ENCODE assay signal across 8 cellular contexts in genomic region chr14:32366256-32366655, GRCh38.
DNase-seq lines count a peak whose midpoint lies in the region; TF ChIP-seq lines count a peak whose summit lies in the region.

No MANE protein-coding gene starts in this region.

- peak overlapping the region; percentile 74 for H2AFZ ChIP-seq in ACC112 (ENCODE audit: low read length, unreplicated experiment)
- peak overlapping the region; percentile 64; the same call in 1 of the 2 replicates for H2AFZ ChIP-seq in Loucy (ENCODE audit: low read length)

- no peaks in the 10 kb centered on the region for H3K9me2 ChIP-seq in Loucy (replicated peaks; ENCODE audit: low read depth, low read length)

- no peaks in the 10 kb centered on the region for H3K36me3 ChIP-seq in ACC112 (ENCODE audit: insufficient read depth, low read length)
- H3K36me3 ChIP-seq in Loucy (ENCODE audit: insufficient read depth, low read length): no peaks in the 10 kb centered on the region

- H3K4me1 ChIP-seq in ACC112 (ENCODE audit: control insufficient read depth, insufficient read depth, low read length, unreplicated experiment) (peaks cover 37% of the 10 kb centered on the region), Loucy (ENCODE audit: insufficient read depth, low read length, poor library complexity, severe bottlenecking) (peaks cover 58% of the 10 kb centered on the region)

- peak overlapping the region; percentile 81 for H3K27ac ChIP-seq in ACC112 (ENCODE audit: low read depth, low read length)
- H3K27ac ChIP-seq in cingulate gyrus (ENCODE audit: low read depth, low read length): peak overlapping the region; percentile 88

- peak overlapping the region; percentile 33 for H3K4me2 ChIP-seq in Loucy (ENCODE audit: low read depth, low read length, poor library complexity, severe bottlenecking)

- DNase-seq in left kidney (ENCODE audit: low read depth, low spot score) (peak; percentile 68), DMS114 treated with DMSO at 0.1 percent for 48 hours (lab: John Stamatoyannopoulos, UW; ENCODE audit: unreplicated experiment) (no peak), NCI-H1436 treated with DMSO at 0.1 percent for 48 hours (lab: John Stamatoyannopoulos, UW) (no peak), NCI-H524 treated with DMSO at 0.1 percent for 48 hours (lab: John Stamatoyannopoulos, UW) (no peak)
- no peak for DNase-seq in stimulated activated CD4-positive, alpha-beta T cell treated with anti-CD3 and anti-CD28 coated beads, Interleukin-4, amount 100 ng/mL, for 24 hours

- H3K27me3 ChIP-seq in ACC112 (ENCODE audit: insufficient read depth, low read length): no peaks in the 10 kb centered on the region
- no peaks in the 10 kb centered on the region for H3K27me3 ChIP-seq in Loucy (ENCODE audit: insufficient read depth, low read length, poor library complexity, severe bottlenecking)

- peak overlapping the region; percentile 23; the same call in 1 of the 2 replicates for H3K4me3 ChIP-seq in ACC112 (ENCODE audit: low read depth, low read length)
- H3K4me3 ChIP-seq in Loucy (ENCODE audit: low read length, poor library complexity, severe bottlenecking): no peak overlapping the region

- H3K79me2 ChIP-seq in ACC112 (ENCODE audit: control insufficient read depth, insufficient read depth, low read length, unreplicated experiment): no peaks in the 10 kb centered on the region
- no peaks in the 10 kb centered on the region for H3K79me2 ChIP-seq in Loucy (ENCODE audit: insufficient read depth, low read length)

- no peaks in the 10 kb centered on the region for H3K9me3 ChIP-seq in Loucy (ENCODE audit: insufficient read depth, low read depth, low read length)

- H3F3A ChIP-seq in Loucy (ENCODE audit: low read depth): peaks cover 8% of the 10 kb centered on the region; the same call in 1 of the 2 replicates

- TF ChIP-seq CTCF in Loucy (conservative IDR thresholded peaks at IDR 0.05; ENCODE audit: low read length): peak; percentile 31; the same call in 1 of the 2 replicates

- no peak overlapping the region for H3K9ac ChIP-seq in Loucy (ENCODE audit: low read depth, low read length, poor library complexity, severe bottlenecking)

- H4K20me1 ChIP-seq in Loucy (ENCODE audit: insufficient read depth, low read length, poor library complexity, severe bottlenecking): no peaks in the 10 kb centered on the region
